ENCODE assay signal across 10 cellular contexts in genomic region chr7:35728412-35729060, GRCh38. TPM values are rescaled to one million over a fixed set of nuclear protein-coding genes. Genes with fewer than 3 reads are reported as not detected.
DNase-seq lines count a peak whose midpoint lies in the region; ATAC-seq and TF ChIP-seq lines count a peak whose summit lies in the region.
"Had no signal": no experiment of that assay in that cellular context is flagged by ENCODE, and none has a peak within 500 bp of the region (broad histone marks: within the 10 kb centered on the region; RNA-seq: fewer than 3 reads in every experiment).

No MANE protein-coding gene starts in this region.

- H4K20me1 ChIP-seq in PC-9 (ENCODE audit: insufficient read depth) = no peaks in the 10 kb centered on the region

- POLR2A ChIA-PET in activated CD4-positive, alpha-beta memory T cell treated with anti-CD3 and anti-CD28 coated beads, Interleukin-2, amount 10 ng/mL, durations not matched to agents 7 days and 5 days (lab: Charles Lee) = interaction anchor here (1.1 to 5.7 kb wide), 5 partner anchors 19 to 73 kb away, joined by 4 to 81 read pairs (median 7); partner anchors contain the start of genes HERPUD2 and SEPTIN7
- POLR2A ChIA-PET in PC-9 (lab: Charles Lee; ENCODE audit: unreplicated experiment) = no interaction called here

- H3K4me2 ChIP-seq in PC-9 = no peak overlapping the region

- peaks cover 2% of the 10 kb centered on the region for H3K36me3 Mint-ChIP-seq in activated CD8-positive, alpha-beta memory T cell treated with anti-CD3 and anti-CD28 coated beads, Interleukin-2, amount 10 ng/mL, durations not matched to agents 7 days and 5 days
- no peaks in the 10 kb centered on the region for H3K36me3 Mint-ChIP-seq in activated CD4-positive, alpha-beta memory T cell treated with anti-CD3 and anti-CD28 coated beads, Interleukin-2, amount 10 ng/mL, durations not matched to agents 7 days and 5 days (ENCODE audit: low read depth)

- no peak for ATAC-seq in activated CD8-positive, alpha-beta memory T cell treated with anti-CD3 and anti-CD28 coated beads, Interleukin-2, amount 10 ng/mL, durations not matched to agents 7 days and 5 days
- ATAC-seq in right cardiac atrium = peak; percentile 65 to 66

- H3K9me3 ChIP-seq in right cardiac atrium (ENCODE audit: control insufficient read depth, low read length) = no peaks in the 10 kb centered on the region
- no peaks in the 10 kb centered on the region for H3K9me3 ChIP-seq in PC-9 (ENCODE audit: insufficient read depth, low read depth)
- H3K9me3 ChIP-seq: esophagus muscularis mucosa had no signal

- intact Hi-C loops in right cardiac atrium (cut with DNase I) (no loop called here), PC-9 (cut with micrococcal nuclease; ENCODE audit: unreplicated experiment) (no loop called here)

- H3K9me3 Mint-ChIP-seq in activated CD8-positive, alpha-beta memory T cell treated with anti-CD3 and anti-CD28 coated beads, Interleukin-2, amount 10 ng/mL, durations not matched to agents 7 days and 5 days (ENCODE audit: low read depth) = peaks cover under 1% of the 10 kb centered on the region
- H3K9me3 Mint-ChIP-seq in activated CD4-positive, alpha-beta memory T cell treated with anti-CD3 and anti-CD28 coated beads, Interleukin-2, amount 10 ng/mL, durations not matched to agents 7 days and 5 days = no peaks in the 10 kb centered on the region

- CTCF ChIA-PET in activated CD8-positive, alpha-beta memory T cell treated with anti-CD3 and anti-CD28 coated beads, Interleukin-2, amount 10 ng/mL, durations not matched to agents 7 days and 5 days (lab: Charles Lee) = interaction anchor here (1.0 to 7.6 kb wide), 13 partner anchors 13 to 178 kb away, joined by 3 to 70 read pairs (median 5); partner anchors contain the start of genes HERPUD2 and SEPTIN7
- CTCF ChIA-PET in activated CD4-positive, alpha-beta memory T cell treated with anti-CD3 and anti-CD28 coated beads, Interleukin-2, amount 10 ng/mL, durations not matched to agents 7 days and 5 days (lab: Charles Lee) = interaction anchor here (0.8 to 7.4 kb wide), 6 partner anchors 16 to 178 kb away, joined by 3 to 86 read pairs (median 8); partner anchors contain the start of gene HERPUD2
- CTCF ChIA-PET in PC-9 (lab: Charles Lee) = no interaction called here

- 0 out of 2 replicates have a peak, but pooled peaks cover 1% of the 10 kb centered on the region for H3K9me2 ChIP-seq in PC-9 (ENCODE audit: insufficient read depth)

- no peak for DNase-seq in activated CD8-positive, alpha-beta memory T cell treated with anti-CD3 and anti-CD28 coated beads, Interleukin-2, amount 10 ng/mL, durations not matched to agents 7 days and 5 days
- no peak for DNase-seq in activated CD8-positive, alpha-beta memory T cell treated with anti-CD3 and anti-CD28 coated beads, Interleukin-2, amount 50 U/mL, for 48 hours
- DNase-seq in activated CD4-positive, alpha-beta memory T cell treated with anti-CD3 and anti-CD28 coated beads, Interleukin-2, amount 10 ng/mL, durations not matched to agents 7 days and 5 days = no peak
- DNase-seq in right cardiac atrium (no peak), substantia nigra (lab: John Stamatoyannopoulos, UW) (peak in 1 of 49 donors; percentile 48), cerebellar nuclear complex (lab: John Stamatoyannopoulos, UW) (no peak), PC-9 (no peak), glomerular visceral epithelial cell (ENCODE audit: extremely low spot score) (no peak)
- DNase-seq: EL had no signal

- WGBS in right cardiac atrium = 19% methylated on average over 1 of the region's 1 CpG

- no TSS peak for BruUV-seq in PC-9 (replicated peaks; lab: Mats Ljungman, UMichigan)

- H3K27me3 ChIP-seq in right cardiac atrium (ENCODE audit: control insufficient read depth, insufficient read depth) = no peaks in the 10 kb centered on the region
- H3K27me3 ChIP-seq in PC-9 (ENCODE audit: insufficient read depth, low read depth) = no peaks in the 10 kb centered on the region
- H3K27me3 ChIP-seq: esophagus muscularis mucosa had no signal

- no peak for TF ChIP-seq CTCF in PC-9 (conservative IDR thresholded peaks at IDR 0.05)

- peaks cover 5% of the 10 kb centered on the region for H3K4me1 ChIP-seq in right cardiac atrium (ENCODE audit: control insufficient read depth, insufficient read depth, low read length)
- H3K4me1 ChIP-seq in PC-9 (replicated peaks; ENCODE audit: insufficient read depth) = no peaks in the 10 kb centered on the region

- H3K4me1 Mint-ChIP-seq in activated CD8-positive, alpha-beta memory T cell treated with anti-CD3 and anti-CD28 coated beads, Interleukin-2, amount 10 ng/mL, durations not matched to agents 7 days and 5 days = peaks cover 74% of the 10 kb centered on the region
- H3K4me1 Mint-ChIP-seq in activated CD4-positive, alpha-beta memory T cell treated with anti-CD3 and anti-CD28 coated beads, Interleukin-2, amount 10 ng/mL, durations not matched to agents 7 days and 5 days = peaks cover 67% of the 10 kb centered on the region

- H3K36me3 ChIP-seq in PC-9 (ENCODE audit: low read depth) = no peaks in the 10 kb centered on the region
- H3K36me3 ChIP-seq: esophagus muscularis mucosa had no signal

- H3K79me2 ChIP-seq in PC-9 (ENCODE audit: low read depth) = no peaks in the 10 kb centered on the region

- H2AFZ ChIP-seq in PC-9 = no peak overlapping the region

- H3K4me3 Mint-ChIP-seq in activated CD8-positive, alpha-beta memory T cell treated with anti-CD3 and anti-CD28 coated beads, Interleukin-2, amount 10 ng/mL, durations not matched to agents 7 days and 5 days = peak overlapping the region; percentile 50
- no peak overlapping the region for H3K4me3 Mint-ChIP-seq in activated CD4-positive, alpha-beta memory T cell treated with anti-CD3 and anti-CD28 coated beads, Interleukin-2, amount 10 ng/mL, durations not matched to agents 7 days and 5 days

- H3K27ac Mint-ChIP-seq in activated CD8-positive, alpha-beta memory T cell treated with anti-CD3 and anti-CD28 coated beads, Interleukin-2, amount 10 ng/mL, durations not matched to agents 7 days and 5 days = peak overlapping the region; percentile 88
- H3K27ac Mint-ChIP-seq in activated CD4-positive, alpha-beta memory T cell treated with anti-CD3 and anti-CD28 coated beads, Interleukin-2, amount 10 ng/mL, durations not matched to agents 7 days and 5 days = peak overlapping the region; percentile 69

- peaks cover 11% of the 10 kb centered on the region for H3K27me3 Mint-ChIP-seq in activated CD8-positive, alpha-beta memory T cell treated with anti-CD3 and anti-CD28 coated beads, Interleukin-2, amount 10 ng/mL, durations not matched to agents 7 days and 5 days
- peaks cover 4% of the 10 kb centered on the region for H3K27me3 Mint-ChIP-seq in activated CD4-positive, alpha-beta memory T cell treated with anti-CD3 and anti-CD28 coated beads, Interleukin-2, amount 10 ng/mL, durations not matched to agents 7 days and 5 days

- H3F3A ChIP-seq in PC-9 (ENCODE audit: insufficient read depth, low read depth) = no peaks in the 10 kb centered on the region

- peak overlapping the region; percentile 76 for H3K27ac ChIP-seq in right cardiac atrium (ENCODE audit: low read length)
- H3K27ac ChIP-seq in substantia nigra (ENCODE audit: low read depth, low read length, poor library complexity, severe bottlenecking) = peak overlapping the region; percentile 56
- H3K27ac ChIP-seq in PC-9 = no peak overlapping the region

- H3K4me3 ChIP-seq in right cardiac atrium (ENCODE audit: low read length) = no peak overlapping the region
- no peak overlapping the region for H3K4me3 ChIP-seq in PC-9
- H3K4me3 ChIP-seq: esophagus muscularis mucosa had no signal

RNA-seq across cellular contexts. Expression of gene HERPUD2, which starts 33.6 kb away (rescaled TPM):
- 10 to 100 TPM; 47.0 to 49.4 TPM for total RNA-seq in activated CD8-positive, alpha-beta memory T cell treated with anti-CD3 and anti-CD28 coated beads, Interleukin-2, amount 10 ng/mL, durations not matched to agents 7 days and 5 days
- total RNA-seq in activated CD4-positive, alpha-beta memory T cell treated with anti-CD3 and anti-CD28 coated beads, Interleukin-2, amount 10 ng/mL, durations not matched to agents 7 days and 5 days = 10 to 100 TPM; 48.0 to 49.8 TPM
- total RNA-seq in right cardiac atrium = 10 to 100 TPM; 15.6 to 16.8 (median 16.4) TPM
- 8.4 TPM for polyA plus RNA-seq in right cardiac atrium
- 33.8 and 53.4 TPM in 2 replicates for total RNA-seq in PC-9 (2021)
